Comparison of ENCODE assay signal across 36 cellular contexts in genomic region chr16:49346459-49346858, GRCh38. TPM values are rescaled to one million over a fixed set of nuclear protein-coding genes. Genes with fewer than 3 reads are reported as not detected.
"Had no signal": no experiment of that assay in that cellular context is flagged by ENCODE, and none has a peak within 500 bp of the region (broad histone marks: within the 10 kb centered on the region; RNA-seq: fewer than 3 reads in every experiment).

No MANE protein-coding gene starts in this region.

- H3K9me3 ChIP-seq: MG63 had no signal

- H3K36me3 ChIP-seq: MG63 had no signal

- H3K4me3 ChIP-seq: MG63 had no signal

- DNase-seq: MG63, MV-4-11, NCI-H1048, NCI-H1092, NCI-H1092 treated with DMSO at 0.1 percent for 48 hours, NCI-H1105, NCI-H1105 treated with DMSO at 0.1 percent for 48 hours, NCI-H1417, NCI-H1417 treated with DMSO at 0.1 percent for 48 hours, NCI-H1436, NCI-H1436 treated with DMSO at 0.1 percent for 48 hours, NCI-H146, NCI-H1694, NCI-H1694 treated with DMSO at 0.1 percent for 48 hours, NCI-H187, NCI-H187 treated with DMSO at 0.1 percent for 48 hours, NCI-H1930, NCI-H2029, NCI-H2029 treated with DMSO at 0.1 percent for 48 hours, NCI-H2081, NCI-H2081 treated with DMSO at 0.1 percent for 48 hours, NCI-H2107, NCI-H2171, NCI-H2171 treated with DMSO at 0.1 percent for 48 hours, NCI-H2227 treated with DMSO at 0.1 percent for 48 hours, NCI-H226, NCI-H345, NCI-H446, NCI-H446 treated with DMSO at 0.1 percent for 48 hours, NCI-H510A, NCI-H510A treated with DMSO at 0.1 percent for 48 hours, NCI-H524 had no signal

- H3K27me3 ChIP-seq: MG63 had no signal

RNA-seq across cellular contexts. Expression of gene C16orf78, which starts 27.1 kb away (rescaled TPM):
- total RNA-seq: LHCN-M2, M059J, MCF 10A, NCI-H460 had no signal
